Comparison of ENCODE assay signal across 6 cellular contexts in genomic region chr10:29979421-29979779, GRCh38.
DNase-seq lines count a peak whose midpoint lies in the region; ATAC-seq and TF ChIP-seq lines count a peak whose summit lies in the region.
"Not testable (repeated sequence)": the region's sequence is repeated elsewhere in the genome, so short reads cannot be mapped to it uniquely, and the experiment has no call there.

No MANE protein-coding gene starts in this region.

- ATAC-seq in IMR-90 (ENCODE audit: low read depth); gastroesophageal sphincter; stimulated activated naive B cell treated with anti-CD40 and anti-IgM and Interleukin-4, amounts not matched to agents 10 μg/mL and 1 μg/mL and 100 μg/mL, for 72 hours (replicated peaks): not testable (repeated sequence)

- H4K20me1 ChIP-seq in IMR-90 (ENCODE audit: insufficient read depth, low read length): not testable (repeated sequence)

- H3K18ac ChIP-seq in IMR-90 (ENCODE audit: low read depth, low read length): not testable (repeated sequence)

- POLR2A ChIA-PET in IMR-90 (lab: Charles Lee; ENCODE audit: unreplicated experiment): not testable (repeated sequence)

- H3K27ac ChIP-seq in IMR-90 (ENCODE audit: insufficient read depth, low read length) (peak overlapping the region; percentile 25; the same call in 1 of the 2 replicates), gastroesophageal sphincter (peak overlapping the region in 3 of 4 donors; percentile 56 to 60 (median 57)), tibial artery (peak overlapping the region; percentile 45 to 59)

- TF ChIP-seq POLR2A in IMR-90 (IDR thresholded peaks at IDR 0.05; ENCODE audit: low read depth, low read length); gastroesophageal sphincter (IDR thresholded peaks at IDR 0.05): not testable (repeated sequence)

- in situ Hi-C loops in IMR-90 (cut with MboI; ENCODE audit: low sequenced_read_pairs): not testable (repeated sequence)

- not testable (repeated sequence) for TF ChIP-seq EP300 in gastroesophageal sphincter (IDR thresholded peaks at IDR 0.05)

- not testable (repeated sequence) for TF ChIP-seq CTCF in IMR-90 (conservative IDR thresholded peaks at IDR 0.05; ENCODE audit: low read depth, low read length); chondrocyte (IDR thresholded peaks at IDR 0.05); gastroesophageal sphincter (IDR thresholded peaks at IDR 0.05); tibial artery (IDR thresholded peaks at IDR 0.05)

- H3K4ac ChIP-seq in IMR-90 (ENCODE audit: low read depth, low read length): not testable (repeated sequence)

- intact Hi-C loops in IMR-90 (cut with micrococcal nuclease); tibial artery (cut with DNase I; ENCODE audit: low total_unique reads): not testable (repeated sequence)

- not testable (repeated sequence) for H3K23ac ChIP-seq in IMR-90 (ENCODE audit: low read depth, low read length)

- not testable (repeated sequence) for H3K4me2 ChIP-seq in IMR-90 (ENCODE audit: low read depth, low read length)

- not testable (repeated sequence) for H3K4me3 ChIP-seq in IMR-90 (ENCODE audit: insufficient read depth, low read depth, low read length); gastroesophageal sphincter; tibial artery

- not testable (repeated sequence) for DNase-seq in IMR-90; chondrocyte (ENCODE audit: low spot score); stimulated activated naive B cell treated with anti-CD40 and anti-IgM and Interleukin-4, amounts not matched to agents 10 μg/mL and 1 μg/mL and 100 μg/mL, for 72 hours; tibial artery
- DNase-seq in astrocyte of the hippocampus (ENCODE audit: low read depth, low spot score): peak; percentile 64

- not testable (repeated sequence) for BruUV-seq in IMR-90 (replicated peaks; lab: Mats Ljungman, UMichigan)

- H3K4me3 Mint-ChIP-seq in chondrocyte (ENCODE audit: unreplicated experiment); stimulated activated naive B cell treated with anti-CD40 and anti-IgM and Interleukin-4, amounts not matched to agents 10 μg/mL and 1 μg/mL and 100 μg/mL, for 72 hours: not testable (repeated sequence)

- CTCF ChIA-PET in IMR-90 (lab: Yijun Ruan, JAX): not testable (repeated sequence)

- H4K91ac ChIP-seq in IMR-90 (ENCODE audit: insufficient read depth, low read depth, low read length): not testable (repeated sequence)

- not testable (repeated sequence) for H2BK20ac ChIP-seq in IMR-90 (ENCODE audit: low read depth, low read length)

- not testable (repeated sequence) for H2BK120ac ChIP-seq in IMR-90 (ENCODE audit: low read depth, low read length)

- H3K4me1 Mint-ChIP-seq in chondrocyte (ENCODE audit: low read depth): peaks cover 34% of the 10 kb centered on the region
- not testable (repeated sequence) for H3K4me1 Mint-ChIP-seq in stimulated activated naive B cell treated with anti-CD40 and anti-IgM and Interleukin-4, amounts not matched to agents 10 μg/mL and 1 μg/mL and 100 μg/mL, for 72 hours

- TF ChIP-seq RAD21 in IMR-90 (IDR thresholded peaks at IDR 0.05; ENCODE audit: low read length): not testable (repeated sequence)

- H4K5ac ChIP-seq in IMR-90 (ENCODE audit: low read depth, low read length): not testable (repeated sequence)

- not testable (repeated sequence) for H2AK5ac ChIP-seq in IMR-90 (ENCODE audit: low read depth, low read length)

- H3K36me3 Mint-ChIP-seq in chondrocyte (ENCODE audit: low read depth); stimulated activated naive B cell treated with anti-CD40 and anti-IgM and Interleukin-4, amounts not matched to agents 10 μg/mL and 1 μg/mL and 100 μg/mL, for 72 hours: not testable (repeated sequence)

- not testable (repeated sequence) for H3K9ac ChIP-seq in IMR-90 (ENCODE audit: low read depth, low read length)

- H3K9me1 ChIP-seq in IMR-90 (ENCODE audit: insufficient read depth, low read length): not testable (repeated sequence)

- peak overlapping the region; percentile 36 for H3K27ac Mint-ChIP-seq in chondrocyte (ENCODE audit: unreplicated experiment)
- peak overlapping the region; percentile 31 for H3K27ac Mint-ChIP-seq in stimulated activated naive B cell treated with anti-CD40 and anti-IgM and Interleukin-4, amounts not matched to agents 10 μg/mL and 1 μg/mL and 100 μg/mL, for 72 hours

- not testable (repeated sequence) for H3K36me3 ChIP-seq in IMR-90 (ENCODE audit: control insufficient read depth, insufficient read depth, low read length); gastroesophageal sphincter; tibial artery

- H2BK15ac ChIP-seq in IMR-90 (ENCODE audit: low read depth, low read length): not testable (repeated sequence)

- not testable (repeated sequence) for H2AK9ac ChIP-seq in IMR-90 (replicated peaks; ENCODE audit: low read depth, low read length, poor library complexity)

- not testable (repeated sequence) for H2BK5ac ChIP-seq in IMR-90 (ENCODE audit: low read depth, low read length, poor library complexity, severe bottlenecking)

- not testable (repeated sequence) for H3K27me3 Mint-ChIP-seq in chondrocyte (ENCODE audit: low read depth); stimulated activated naive B cell treated with anti-CD40 and anti-IgM and Interleukin-4, amounts not matched to agents 10 μg/mL and 1 μg/mL and 100 μg/mL, for 72 hours

- H3K9me3 Mint-ChIP-seq in chondrocyte (ENCODE audit: low read depth): peaks cover 18% of the 10 kb centered on the region
- H3K9me3 Mint-ChIP-seq in stimulated activated naive B cell treated with anti-CD40 and anti-IgM and Interleukin-4, amounts not matched to agents 10 μg/mL and 1 μg/mL and 100 μg/mL, for 72 hours: peaks cover 14 to 17% of the 10 kb centered on the region in 2 donors

- H3K9me3 ChIP-seq in IMR-90 (ENCODE audit: control insufficient read depth, insufficient read depth, low read length) (peaks cover 13% of the 10 kb centered on the region), gastroesophageal sphincter (peaks cover 0 to 14% (median 0%) of the 10 kb centered on the region in 3 donors), tibial artery (peaks cover 0 to 13% (median 5%) of the 10 kb centered on the region in 3 donors)

- H3K56ac ChIP-seq in IMR-90 (ENCODE audit: extremely low read depth, insufficient read depth, low read length): not testable (repeated sequence)

- H3K79me1 ChIP-seq in IMR-90 (ENCODE audit: low read depth in 1 of 2, low read length in 2 of 2): not testable (repeated sequence)

- H2AFZ ChIP-seq in IMR-90 (replicated peaks; ENCODE audit: low read length, poor library complexity): not testable (repeated sequence)

- not testable (repeated sequence) for H4K8ac ChIP-seq in IMR-90 (ENCODE audit: low read depth in 2 of 2, low read length in 2 of 2)

- dilution Hi-C loops in IMR-90 (cut with HindIII; ENCODE audit: low sequenced_read_pairs, unreplicated experiment): not testable (repeated sequence)

- not testable (repeated sequence) for H3K27me3 ChIP-seq in IMR-90 (ENCODE audit: control insufficient read depth, insufficient read depth, low read length); gastroesophageal sphincter; tibial artery

- WGBS in IMR-90 (ENCODE audit: extremely low coverage in 2 of 2, insufficient read length in 1 of 2), 2 experiments: 60% methylated on average over 2 of the region's 2 CpGs; no CpG with 5 or more reads in 1 of the 2 experiments
- 50 to 65% methylated on average over 2 of the region's 2 CpGs for WGBS in gastroesophageal sphincter (ENCODE audit: low coverage in 1 of 2), 2 donors

- not testable (repeated sequence) for H3K14ac ChIP-seq in IMR-90 (replicated peaks; ENCODE audit: low read depth, low read length)

- not testable (repeated sequence) for H3K4me1 ChIP-seq in IMR-90 (ENCODE audit: control insufficient read depth, insufficient read depth, low read length)
- peaks cover 0 to 16% (median 6%) of the 10 kb centered on the region in 3 donors for H3K4me1 ChIP-seq in gastroesophageal sphincter
- peaks cover 0 to 44% (median 20%) of the 10 kb centered on the region in 4 donors for H3K4me1 ChIP-seq in tibial artery
